ENCODE assay signal across 20 cellular contexts in genomic region chr10:3014968-3015367, GRCh38.
"Had no signal": no experiment of that assay in that cellular context is flagged by ENCODE, and none has a peak within 500 bp of the region (broad histone marks: within the 10 kb centered on the region; RNA-seq: fewer than 3 reads in every experiment).

No MANE protein-coding gene starts in this region.

- H3K36me3 Mint-ChIP-seq: immature natural killer cell had no signal

- H3K27me3 ChIP-seq: cardiac muscle cell, upper lobe of left lung had no signal

- H3K27ac ChIP-seq: cardiac muscle cell, esophagus squamous epithelium, suprapubic skin, upper lobe of left lung had no signal

- DNase-seq: activated B cell treated with CpG ODN at 0.5 μM for 24 hours; activated CD4-positive, alpha-beta T cell treated with anti-CD3 and anti-CD28 coated beads, Interleukin-2, amount 10 ng/mL, durations not matched to agents 24 days and 14 days; activated CD8-positive, alpha-beta memory T cell treated with anti-CD3 and anti-CD28 coated beads, Interleukin-2, amount 50 U/mL, for 48 hours; activated gamma-delta T cell; activated T-cell treated with anti-CD3 and anti-CD28 coated beads, Interleukin-2, amount 50 U/mL, for 72 hours; effector CD4-positive, alpha-beta T cell; esophagus squamous epithelium; head of caudate nucleus; immature natural killer cell; midbrain; naive B cell; stimulated activated CD4-positive, alpha-beta T cell treated with anti-CD3 and anti-CD28 coated beads, Interleukin-4, amount 100 ng/mL, for 4 hours; stimulated activated CD8-positive, alpha-beta memory T cell treated with anti-CD3 and anti-CD28 coated beads, Interleukin-4, amount 100 ng/mL, for 48 hours; stimulated activated naive CD4-positive, alpha-beta T cell treated with Interleukin-2 at 50 U/mL for 16 hours; upper lobe of left lung had no signal

- H3K4me3 Mint-ChIP-seq: activated B cell treated with CpG ODN at 0.5 μM for 24 hours; activated CD4-positive, alpha-beta T cell treated with anti-CD3 and anti-CD28 coated beads, Interleukin-2, amount 10 ng/mL, durations not matched to agents 24 days and 14 days; activated T-cell treated with anti-CD3 and anti-CD28 coated beads, Interleukin-2, amount 50 U/mL, for 72 hours; immature natural killer cell; naive B cell had no signal

- H3K4me2 ChIP-seq: smooth muscle cell had no signal

- H3K4me1 Mint-ChIP-seq: activated B cell treated with CpG ODN at 0.5 μM for 24 hours; activated CD4-positive, alpha-beta T cell treated with anti-CD3 and anti-CD28 coated beads, Interleukin-2, amount 10 ng/mL, durations not matched to agents 24 days and 14 days; immature natural killer cell had no signal

- H3K4me3 ChIP-seq: cardiac muscle cell, esophagus squamous epithelium, lung, smooth muscle cell, suprapubic skin, upper lobe of left lung had no signal

- H3K9me3 ChIP-seq: suprapubic skin, upper lobe of left lung had no signal

- H3K4me1 ChIP-seq: esophagus squamous epithelium, suprapubic skin, upper lobe of left lung had no signal

- H3K9me3 Mint-ChIP-seq: immature natural killer cell had no signal

- H3K27ac Mint-ChIP-seq: activated B cell treated with CpG ODN at 0.5 μM for 24 hours; activated CD4-positive, alpha-beta T cell treated with anti-CD3 and anti-CD28 coated beads, Interleukin-2, amount 10 ng/mL, durations not matched to agents 24 days and 14 days; activated naive CD4-positive, alpha-beta T cell treated with anti-CD3 and anti-CD28 coated beads, Interleukin-2, amount 50 U/mL, for 72 hours; activated T-cell treated with anti-CD3 and anti-CD28 coated beads, Interleukin-2, amount 50 U/mL, for 72 hours; immature natural killer cell; naive B cell had no signal

- H3K36me3 ChIP-seq: cardiac muscle cell, esophagus squamous epithelium, suprapubic skin, upper lobe of left lung had no signal

- ATAC-seq: activated naive CD4-positive, alpha-beta T cell treated with anti-CD3 and anti-CD28 coated beads, Interleukin-2, amount 50 U/mL, for 72 hours; activated T-cell treated with anti-CD3 and anti-CD28 coated beads, Interleukin-2, amount 50 U/mL, for 72 hours had no signal
